Comparison of ENCODE assay signal across 8 cellular contexts in the genomic region with DNA sequence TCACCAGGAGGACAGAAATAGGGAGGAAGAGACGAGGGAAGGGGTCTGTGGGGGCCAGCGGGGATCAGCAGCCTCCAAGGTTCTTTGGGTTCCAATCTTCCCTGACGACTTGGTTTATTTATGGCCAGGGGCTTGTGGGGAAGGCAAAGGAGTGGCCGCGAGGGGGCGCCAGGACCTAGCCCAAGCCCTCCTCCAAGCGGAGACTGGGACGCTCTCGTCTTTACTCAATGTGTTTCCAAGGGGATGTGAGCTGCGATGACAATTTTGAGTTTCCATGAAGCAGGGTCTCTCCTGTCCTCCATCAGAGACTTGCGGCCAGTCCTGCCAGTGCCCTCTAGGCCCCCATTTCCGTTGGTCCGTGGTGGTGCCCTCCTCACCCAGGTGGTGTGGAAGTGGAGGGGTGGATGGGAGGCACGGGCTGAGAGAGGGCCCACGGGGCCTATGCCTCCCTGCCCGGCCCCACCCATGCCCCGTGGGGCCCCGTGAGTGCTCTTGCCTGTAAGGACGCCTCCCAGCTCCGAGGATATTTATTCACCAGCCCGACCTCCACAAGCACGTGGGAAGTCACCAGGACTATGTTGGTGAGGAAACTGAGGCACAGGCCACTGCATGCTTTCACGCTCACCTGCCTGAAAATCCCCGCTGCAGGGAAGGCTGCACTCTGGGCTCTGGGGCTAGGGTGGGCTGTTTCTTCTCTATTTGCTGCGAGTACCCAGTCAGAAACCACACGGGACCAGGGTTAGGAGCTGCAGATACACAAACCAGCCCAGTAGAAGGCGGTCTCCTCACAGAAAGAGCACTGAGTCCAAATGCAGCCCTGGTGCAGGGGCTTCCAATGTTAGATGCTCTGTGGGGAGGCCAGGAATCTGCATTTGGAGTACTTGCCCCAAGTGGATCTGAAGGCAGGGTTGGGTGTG. TPM values are rescaled to one million over a fixed set of nuclear protein-coding genes. Genes with fewer than 3 reads are reported as not detected.
DNase-seq lines count a peak whose midpoint lies in the region; ATAC-seq and TF ChIP-seq lines count a peak whose summit lies in the region.

No MANE protein-coding gene starts in this region.

- H3K27me3 Mint-ChIP-seq in T-cell: peaks cover 30 to 52% of the 10 kb centered on the region in 2 donors

- DNase-seq in GM10266 (ENCODE audit: extremely low spot score): peak; percentile 81
- peak; percentile 37 for DNase-seq in NCI-H1436 treated with DMSO at 0.1 percent for 48 hours (lab: John Stamatoyannopoulos, UW)
- peak in 30 of 34 experiments; percentile 14 to 65 (median 52) for DNase-seq in T-cell
- peak in 47 of 56 donors; percentile 5 to 88 (median 42) for DNase-seq in amygdala (lab: John Stamatoyannopoulos, UW)
- DNase-seq in hepatic stellate cell (ENCODE audit: low spot score): peak; percentile 91

- H3K9me3 Mint-ChIP-seq in T-cell: no peaks in the 10 kb centered on the region

- H3K27ac Mint-ChIP-seq in T-cell: no peak overlapping the region

- peaks cover 4% of the 10 kb centered on the region for H3K4me1 ChIP-seq in skeletal muscle satellite cell (ENCODE audit: control insufficient read depth, insufficient read depth, low read length)

- H3K27me3 ChIP-seq in skeletal muscle satellite cell (ENCODE audit: control insufficient read depth, insufficient read depth, low read length): peaks cover 80% of the 10 kb centered on the region

- peak overlapping the region; percentile 57 for H3K4me2 ChIP-seq in skeletal muscle satellite cell (ENCODE audit: low read length)

- POLR2A ChIA-PET in T-cell (lab: Charles Lee): interaction anchor here in 1 of 2 donors (0.6 to 0.8 kb wide), 2 partner anchors 34 to 779 kb away, joined by 3 to 4 read pairs; no protein-coding TSS in a partner anchor

- H3K4me3 ChIP-seq in skeletal muscle satellite cell (ENCODE audit: low read length): no peak overlapping the region

- CTCF ChIA-PET in T-cell (lab: Charles Lee): interaction anchor here in 1 of 2 donors (0.7 kb wide), 1 partner anchor 187 kb away, joined by 3 read pairs; no protein-coding TSS in a partner anchor

- H3K9ac ChIP-seq in skeletal muscle satellite cell (ENCODE audit: low read depth, low read length): no peak overlapping the region

- H3K9me3 ChIP-seq in skeletal muscle satellite cell (replicated peaks; ENCODE audit: low read length): peaks cover 3% of the 10 kb centered on the region

- ATAC-seq in T-cell (replicated peaks in 1 of 4): peak; percentile 38 to 62 (median 55)
- ATAC-seq in GM18861 (IDR thresholded peaks at IDR 0.05; ENCODE audit: unreplicated experiment): no peak
- ATAC-seq in GM19035 (IDR thresholded peaks at IDR 0.05; ENCODE audit: unreplicated experiment): no peak

- H3K4me1 Mint-ChIP-seq in T-cell: peaks cover 0 to 10% (median 5%) of the 10 kb centered on the region in 3 donors

- H3K36me3 ChIP-seq in skeletal muscle satellite cell (ENCODE audit: insufficient read depth, low read length): no peaks in the 10 kb centered on the region

- no peak overlapping the region for H3K4me3 Mint-ChIP-seq in T-cell

- TF ChIP-seq CTCF in GM10266 (IDR thresholded peaks at IDR 0.05; ENCODE audit: control insufficient read depth, insufficient read depth, low read depth, missing control alignments): peak; percentile 88

- H3K36me3 Mint-ChIP-seq in T-cell: no peaks in the 10 kb centered on the region

RNA-seq across cellular contexts. Expression of a gene that starts 26.5 kb away (rescaled TPM):
- not detected for total RNA-seq in T-cell
- not detected in 2 replicates for total RNA-seq in skeletal muscle satellite cell (2012; rRNA removed)

Comparison
In these comparisons a context has a peak if more than half of its experiments do, and no peak if none do; other contexts are left out.
1. DNase-seq: peak in every context shown above with its lines; median percentile 91 in hepatic stellate cell; 81 in GM10266; 52 in T-cell; 42 in amygdala; 37 in NCI-H1436 treated with DMSO at 0.1 percent for 48 hours.
2. ATAC-seq: peak in T-cell (4 of 4); none in GM18861 (single experiment) and GM19035 (single experiment).